14 cellular contexts compared by ENCODE assay signal in the genomic region with DNA sequence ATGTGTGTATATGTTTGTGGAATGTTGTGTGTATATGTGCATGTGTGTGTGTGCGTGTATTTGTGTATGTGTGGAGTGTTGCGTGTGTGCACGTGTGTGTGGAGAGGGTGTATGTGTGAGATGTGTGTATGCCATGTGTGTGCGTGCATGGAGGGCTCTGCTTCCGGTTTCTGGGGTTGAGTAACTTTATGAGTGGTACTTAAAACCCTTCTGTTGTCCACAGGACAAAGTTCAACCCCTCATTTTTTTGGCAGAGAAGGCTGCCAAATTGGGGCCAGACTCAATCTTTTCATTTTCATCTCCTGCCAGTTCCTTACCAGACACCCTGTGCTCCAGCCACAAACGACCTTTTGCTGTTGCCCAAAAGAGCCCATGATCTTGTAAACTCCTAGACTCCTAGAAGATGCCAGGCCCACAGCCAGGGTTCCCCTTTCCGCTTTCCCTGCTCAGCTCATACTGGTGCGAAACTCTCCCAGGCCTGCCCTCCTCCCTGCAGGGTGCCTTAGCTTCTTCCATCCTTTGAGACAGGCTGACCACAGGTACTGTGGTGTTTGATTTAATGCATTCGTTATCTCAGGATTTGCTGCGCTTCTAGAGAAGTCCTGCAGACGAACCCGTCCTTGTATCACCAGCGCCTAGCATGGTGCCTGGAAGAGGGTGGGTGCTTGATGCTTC.
DNase-seq lines count a peak whose midpoint lies in the region; ATAC-seq, FAIRE-seq and TF ChIP-seq lines count a peak whose summit lies in the region.
"Had no signal": no experiment of that assay in that cellular context is flagged by ENCODE, and none has a peak within 500 bp of the region (broad histone marks: within the 10 kb centered on the region; RNA-seq: fewer than 3 reads in every experiment).

No MANE protein-coding gene starts in this region.

- H3K9me3 ChIP-seq in A549 (no peaks in the 10 kb centered on the region), T-helper 17 cell (ENCODE audit: control insufficient read depth, low read length, poor library complexity, severe bottlenecking) (no peaks in the 10 kb centered on the region), HepG2 (ENCODE audit: low read length) (no peaks in the 10 kb centered on the region)
- H3K9me3 ChIP-seq: testis had no signal

- no peaks in the 10 kb centered on the region for H3K27me3 Mint-ChIP-seq in T-helper 17 cell

- H3K4me1 ChIP-seq in A549 (peaks cover 100% of the 10 kb centered on the region), HepG2 (ENCODE audit: insufficient read depth, low read length) (peaks cover 100% of the 10 kb centered on the region)
- H3K4me1 ChIP-seq: testis had no signal

- in situ Hi-C loops in HepG2 (cut with HindIII; ENCODE audit: extremely low pct_ligation_motif_present, low pct_unique_long_range_greater_than_20kb): no loop called here

- no peak for TF ChIP-seq EP300 in A549 (IDR thresholded peaks at IDR 0.05)
- TF ChIP-seq EP300 in HepG2 (IDR thresholded peaks at IDR 0.05; ENCODE audit: low read depth in 2 of 2, low read length in 2 of 2): no peak
- no peak for TF ChIP-seq EP300 in HepG2 (CRISPR knock-in tag; IDR thresholded peaks at IDR 0.05; ENCODE audit: borderline replicate concordance)

- H3K36me3 Mint-ChIP-seq in T-helper 17 cell (ENCODE audit: low read depth): no peaks in the 10 kb centered on the region

- intact Hi-C loops in HepG2 (cut with micrococcal nuclease; ENCODE audit: unreplicated experiment): no loop called here

- H3K4me1 Mint-ChIP-seq in T-helper 17 cell: peaks cover 41% of the 10 kb centered on the region

- H3K27me3 ChIP-seq in HepG2 (ENCODE audit: control insufficient read depth in 1 of 2, insufficient read depth in 2 of 2, low read length in 2 of 2): no peaks in the 10 kb centered on the region
- H3K27me3 ChIP-seq: brain microvascular endothelial cell, hepatocyte, testis had no signal

- FAIRE-seq in A549 (lab: Jason Lieb, UNC) (no peak), HepG2 (lab: Jason Lieb, UNC) (peak; percentile 52)
- FAIRE-seq: endometrium had no signal

- POLR2A ChIA-PET in A549 (lab: Yijun Ruan, JAX) (no interaction called here), HepG2 (lab: Yijun Ruan, JAX) (interaction anchor here (1.2 to 1.5 kb wide), 2 partner anchors 66 to 93 kb away, joined by 3 to 4 read pairs; no protein-coding TSS in a partner anchor)

- no peak overlapping the region for H2AFZ ChIP-seq in HepG2 (ENCODE audit: low read length)
- H2AFZ ChIP-seq: hepatocyte had no signal

- H3K4me3 ChIP-seq in A549: no peak overlapping the region
- peak overlapping the region in 1 of 3 experiments; percentile 39; a peak in 2 of 6 replicates for H3K4me3 ChIP-seq in HepG2 (replicated peaks in 1 of 3; ENCODE audit: insufficient read depth in 1 of 3, low read depth in 2 of 3, low read length in 3 of 3)
- H3K4me3 ChIP-seq: hepatocyte, testis had no signal

- TF ChIP-seq CTCF in A549 (IDR thresholded peaks at IDR 0.05) (no peak), HepG2 (CRISPR knock-in tag; IDR thresholded peaks at IDR 0.05) (no peak), omental fat pad (IDR thresholded peaks at IDR 0.05) (no peak)

- peaks cover 32% of the 10 kb centered on the region; the same call in 1 of the 2 replicates for H4K20me1 ChIP-seq in HepG2 (ENCODE audit: insufficient read depth, low read length)

- H3K36me3 ChIP-seq in HepG2 (replicated peaks in 1 of 2; ENCODE audit: control insufficient read depth in 1 of 2, insufficient read depth in 2 of 2, low read length in 2 of 2): peaks cover 1 to 10% of the 10 kb centered on the region in 2 experiments; a peak in 3 of 5 replicates
- H3K36me3 ChIP-seq: brain microvascular endothelial cell had no signal

- H3K27ac ChIP-seq in A549 (peak overlapping the region in 1 of 2 experiments; percentile 80; a peak in 3 of 6 replicates), HepG2 (ENCODE audit: extremely low read length, insufficient read depth, low read length) (peak overlapping the region; percentile 92)
- H3K27ac ChIP-seq: RWPE1, testis had no signal

- peak overlapping the region; percentile 90 for H3K27ac Mint-ChIP-seq in T-helper 17 cell

- TF ChIP-seq RAD21 in A549 (conservative IDR thresholded peaks at IDR 0.05 in 1 of 2, IDR thresholded peaks at IDR 0.05 in 1 of 2) (no peak), HepG2 (CRISPR knock-in tag; IDR thresholded peaks at IDR 0.05) (no peak)

- no peak for DNase-seq in A549 (ENCODE audit: low read depth in 1 of 2, low spot score in 1 of 2)
- no peak for DNase-seq in T-helper 17 cell
- no peak for DNase-seq in HepG2 (ENCODE audit: low spot score)
- no peak for DNase-seq in omental fat pad (ENCODE audit: low spot score)
- no peak for DNase-seq in NCI-H526 treated with DMSO at 0.1 percent for 48 hours (lab: John Stamatoyannopoulos, UW)
- no peak for DNase-seq in hippocampal formation (lab: John Stamatoyannopoulos, UW)
- no peak for DNase-seq in activated CD4-positive, alpha-beta T cell treated with anti-CD3 and anti-CD28 coated beads, Interleukin-2, amount 50 U/mL, for 48 hours
- DNase-seq: activated T-cell treated with anti-CD3 and anti-CD28 coated beads, Interleukin-2, amount 50 U/mL, for 1 hour; brain microvascular endothelial cell; testis had no signal

- CTCF ChIA-PET in A549 (lab: Yijun Ruan, JAX) (no interaction called here), HepG2 (lab: Yijun Ruan, JAX; ENCODE audit: low intra/inter-chr PET ratio, low total read pairs) (no interaction called here)

- peak overlapping the region; percentile 29 for H3K4me2 ChIP-seq in A549
- H3K4me2 ChIP-seq in HepG2 (ENCODE audit: low read depth, low read length): peak overlapping the region; percentile 91
- H3K4me2 ChIP-seq: hepatocyte had no signal

- ATAC-seq in A549 (no peak), GM19463 (IDR thresholded peaks at IDR 0.05; ENCODE audit: unreplicated experiment) (peak; percentile 66), T-helper 17 cell (no peak), HepG2 (no peak), omental fat pad (ENCODE audit: low FRiP score) (no peak)

- TF ChIP-seq POLR2A in A549 (IDR thresholded peaks at IDR 0.05; ENCODE audit: low read length) (no peak), HepG2 (IDR thresholded peaks at IDR 0.05; ENCODE audit: insufficient read depth in 1 of 2, low read depth in 2 of 2, low read length in 2 of 2) (no peak; a peak in 1 of 4 replicates)

- 0 out of 2 replicates have a peak overlapping the region, but pooled peaks have one; percentile 83 for H3K9ac ChIP-seq in HepG2 (ENCODE audit: insufficient read depth, low read depth, low read length)

- 85% methylated on average over 13 of the region's 13 CpGs for WGBS in A549 (ENCODE audit: missing lambda C conversion rate)
- WGBS in HepG2 (ENCODE audit: low lambda C conversion rate): 91% methylated on average over 13 of the region's 13 CpGs

- peaks cover 93% of the 10 kb centered on the region for H3K79me2 ChIP-seq in HepG2 (ENCODE audit: insufficient read depth, low read length)

- peak overlapping the region; percentile 3 for H3K4me3 Mint-ChIP-seq in T-helper 17 cell

- no TSS peak for BruUV-seq in HepG2 (replicated peaks; lab: Mats Ljungman, UMichigan)

TF ChIP-seq in A549, 52 proteins besides CTCF, POLR2A, EP300 and RAD21 (continues in another document):
- TF ChIP-seq SMC3 (IDR thresholded peaks at IDR 0.05): no peak
- no peak for TF ChIP-seq HOXB13 (CRISPR knock-in tag; IDR thresholded peaks at IDR 0.05; ENCODE audit: low read depth)
- TF ChIP-seq TP53 (CRISPR knock-in tag; IDR thresholded peaks at IDR 0.05): no peak
- no peak for TF ChIP-seq KDM5A (IDR thresholded peaks at IDR 0.05)
- TF ChIP-seq ZC3H11A (IDR thresholded peaks at IDR 0.05): no peak

TF ChIP-seq in HepG2, 621 proteins besides CTCF, POLR2A, EP300 and RAD21 (continues in another document):
- TF ChIP-seq, protein P1, sequence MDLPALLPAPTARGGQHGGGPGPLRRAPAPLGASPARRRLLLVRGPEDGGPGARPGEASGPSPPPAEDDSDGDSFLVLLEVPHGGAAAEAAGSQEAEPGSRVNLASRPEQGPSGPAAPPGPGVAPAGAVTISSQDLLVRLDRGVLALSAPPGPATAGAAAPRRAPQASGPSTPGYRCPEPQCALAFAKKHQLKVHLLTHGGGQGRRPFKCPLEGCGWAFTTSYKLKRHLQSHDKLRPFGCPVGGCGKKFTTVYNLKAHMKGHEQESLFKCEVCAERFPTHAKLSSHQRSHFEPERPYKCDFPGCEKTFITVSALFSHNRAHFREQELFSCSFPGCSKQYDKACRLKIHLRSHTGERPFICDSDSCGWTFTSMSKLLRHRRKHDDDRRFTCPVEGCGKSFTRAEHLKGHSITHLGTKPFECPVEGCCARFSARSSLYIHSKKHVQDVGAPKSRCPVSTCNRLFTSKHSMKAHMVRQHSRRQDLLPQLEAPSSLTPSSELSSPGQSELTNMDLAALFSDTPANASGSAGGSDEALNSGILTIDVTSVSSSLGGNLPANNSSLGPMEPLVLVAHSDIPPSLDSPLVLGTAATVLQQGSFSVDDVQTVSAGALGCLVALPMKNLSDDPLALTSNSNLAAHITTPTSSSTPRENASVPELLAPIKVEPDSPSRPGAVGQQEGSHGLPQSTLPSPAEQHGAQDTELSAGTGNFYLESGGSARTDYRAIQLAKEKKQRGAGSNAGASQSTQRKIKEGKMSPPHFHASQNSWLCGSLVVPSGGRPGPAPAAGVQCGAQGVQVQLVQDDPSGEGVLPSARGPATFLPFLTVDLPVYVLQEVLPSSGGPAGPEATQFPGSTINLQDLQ (CRISPR knock-in tag; IDR thresholded peaks at IDR 0.05): peak; percentile 57; the same call in 1 of the 2 replicates
- TF ChIP-seq MNT (IDR thresholded peaks at IDR 0.05) (peak; percentile 19; the same call in 1 of the 2 replicates), FOXA1 (IDR thresholded peaks at IDR 0.05) (peak; percentile 37; the same call in 1 of the 2 replicates), FOXA1 (CRISPR knock-in tag; IDR thresholded peaks at IDR 0.05) (no peak), ZNF816 (CRISPR knock-in tag; IDR thresholded peaks at IDR 0.05; ENCODE audit: borderline replicate concordance) (no peak), PHF21A (CRISPR knock-in tag; IDR thresholded peaks at IDR 0.05) (0 out of 2 replicates have a peak, but pooled peaks have one; percentile 34), HDAC1 (CRISPR knock-in tag; IDR thresholded peaks at IDR 0.05) (no peak), MEIS1 (CRISPR knock-in tag; IDR thresholded peaks at IDR 0.05; ENCODE audit: borderline replicate concordance) (no peak)
